15 cellular contexts compared by ENCODE assay signal in the genomic region with DNA sequence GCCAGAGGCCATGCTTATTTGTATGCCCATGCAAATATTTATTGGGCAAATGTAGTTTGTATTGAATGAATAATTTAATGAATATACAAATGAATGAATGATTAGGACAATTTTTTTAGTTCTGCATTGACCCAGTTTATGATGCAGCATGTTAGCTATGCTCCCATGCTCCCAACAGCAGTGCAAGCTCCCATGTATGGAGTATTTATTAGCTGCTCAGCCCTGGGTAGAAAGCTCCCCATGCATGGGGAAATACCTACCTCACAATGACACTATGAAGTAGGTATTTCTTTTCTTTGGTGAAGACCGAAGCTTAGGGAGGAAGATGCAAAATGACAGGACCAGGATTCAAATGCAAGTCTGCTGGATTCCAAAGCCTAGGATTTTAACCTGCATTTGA.
"Had no signal": no experiment of that assay in that cellular context is flagged by ENCODE, and none has a peak within 500 bp of the region (broad histone marks: within the 10 kb centered on the region; RNA-seq: fewer than 3 reads in every experiment).

No MANE protein-coding gene starts in this region.

- H3K9me3 ChIP-seq: adrenal gland, thyroid gland had no signal

- H3K4me3 Mint-ChIP-seq: activated CD4-positive, alpha-beta memory T cell treated with anti-CD3 and anti-CD28 coated beads for 36 hours; activated CD4-positive, alpha-beta T cell treated with anti-CD3 and anti-CD28 coated beads for 36 hours; activated CD8-positive, alpha-beta memory T cell treated with anti-CD3 and anti-CD28 coated beads, Interleukin-2, amount 10 ng/mL, durations not matched to agents 7 days and 5 days; neural crest cell; stimulated activated memory B cell treated with anti-CD40 and anti-IgM and Interleukin-4, amounts not matched to agents 10 μg/mL and 1 μg/mL and 100 μg/mL, for 72 hours had no signal

- H3K27ac ChIP-seq: adrenal gland, thyroid gland, VCaP had no signal

- H3K36me3 Mint-ChIP-seq: activated CD4-positive, alpha-beta memory T cell treated with anti-CD3 and anti-CD28 coated beads for 36 hours; stimulated activated memory B cell treated with anti-CD40 and anti-IgM and Interleukin-4, amounts not matched to agents 10 μg/mL and 1 μg/mL and 100 μg/mL, for 72 hours had no signal

- H3K4me1 Mint-ChIP-seq: activated CD4-positive, alpha-beta T cell treated with anti-CD3 and anti-CD28 coated beads for 36 hours; activated CD8-positive, alpha-beta memory T cell treated with anti-CD3 and anti-CD28 coated beads, Interleukin-2, amount 10 ng/mL, durations not matched to agents 7 days and 5 days; neural crest cell; stimulated activated memory B cell treated with anti-CD40 and anti-IgM and Interleukin-4, amounts not matched to agents 10 μg/mL and 1 μg/mL and 100 μg/mL, for 72 hours had no signal

- H3K27me3 Mint-ChIP-seq: stimulated activated memory B cell treated with anti-CD40 and anti-IgM and Interleukin-4, amounts not matched to agents 10 μg/mL and 1 μg/mL and 100 μg/mL, for 72 hours had no signal

- H3K27me3 ChIP-seq: adrenal gland, thyroid gland had no signal

- H3K36me3 ChIP-seq: adrenal gland, thyroid gland had no signal

- ATAC-seq: activated CD4-positive, alpha-beta T cell treated with anti-CD3 and anti-CD28 coated beads for 36 hours; activated CD8-positive, alpha-beta memory T cell treated with anti-CD3 and anti-CD28 coated beads, Interleukin-2, amount 10 ng/mL, durations not matched to agents 7 days and 5 days; esophagus mucosa; stimulated activated memory B cell treated with anti-CD40 and anti-IgM and Interleukin-4, amounts not matched to agents 10 μg/mL and 1 μg/mL and 100 μg/mL, for 72 hours had no signal

- H3K4me3 ChIP-seq: adrenal gland, thyroid gland had no signal

- DNase-seq: activated CD4-positive, alpha-beta memory T cell treated with anti-CD3 and anti-CD28 coated beads for 36 hours; activated CD4-positive, alpha-beta T cell treated with anti-CD3 and anti-CD28 coated beads for 36 hours; activated CD8-positive, alpha-beta memory T cell treated with anti-CD3 and anti-CD28 coated beads, Interleukin-2, amount 10 ng/mL, durations not matched to agents 7 days and 5 days; activated naive CD4-positive, alpha-beta T cell treated with anti-CD3 and anti-CD28 coated beads, Interleukin-2, amount 50 U/mL, for 16 hours; activated T-cell treated with anti-CD3 and anti-CD28 coated beads, Interleukin-2, amount 50 U/mL, for 1 hour; adrenal gland; caudate nucleus; stimulated activated CD4-positive, alpha-beta T cell treated with anti-CD3 and anti-CD28 coated beads, Interleukin-2, amount 100 ng/mL, for 48 hours; T-helper 1 cell; T1000; thyroid gland had no signal

- H3K4me1 ChIP-seq: adrenal gland, thyroid gland had no signal

- H3K27ac Mint-ChIP-seq: activated CD4-positive, alpha-beta memory T cell treated with anti-CD3 and anti-CD28 coated beads for 36 hours; activated CD4-positive, alpha-beta T cell treated with anti-CD3 and anti-CD28 coated beads for 36 hours; activated CD8-positive, alpha-beta memory T cell treated with anti-CD3 and anti-CD28 coated beads, Interleukin-2, amount 10 ng/mL, durations not matched to agents 7 days and 5 days; stimulated activated memory B cell treated with anti-CD40 and anti-IgM and Interleukin-4, amounts not matched to agents 10 μg/mL and 1 μg/mL and 100 μg/mL, for 72 hours had no signal
